ENCODE assay signal across 12 cellular contexts in the genomic region with DNA sequence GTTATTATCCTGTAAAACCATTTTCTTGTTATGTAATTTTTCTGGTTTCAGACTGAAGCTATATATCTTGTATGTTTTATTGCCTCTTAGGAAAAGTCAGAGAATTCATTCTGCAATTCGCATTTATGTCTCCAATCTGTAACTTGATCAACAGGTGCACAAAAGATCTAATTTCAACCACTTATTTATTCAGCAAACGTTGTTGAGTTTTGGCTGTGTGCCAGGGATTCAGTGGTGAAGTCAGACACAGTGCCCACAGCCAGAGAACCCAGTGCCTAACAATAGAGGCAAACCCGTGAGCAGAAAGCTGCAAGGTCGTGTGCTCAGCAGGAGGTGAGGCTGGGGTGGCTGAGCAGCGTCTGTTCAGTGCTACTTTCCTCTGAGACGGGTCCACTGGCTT.
DNase-seq lines count a peak whose midpoint lies in the region; TF ChIP-seq lines count a peak whose summit lies in the region.
"Had no signal": no experiment of that assay in that cellular context is flagged by ENCODE, and none has a peak within 500 bp of the region (broad histone marks: within the 10 kb centered on the region; RNA-seq: fewer than 3 reads in every experiment).

No MANE protein-coding gene starts in this region.

- H3K4me1 ChIP-seq in BE2C, result peaks cover 4% of the 10 kb centered on the region; the same call in 1 of the 2 replicates
- H3K4me1 ChIP-seq: esophagus muscularis mucosa, prostate gland, vagina had no signal

- TF ChIP-seq CTCF in BE2C (IDR thresholded peaks at IDR 0.05; ENCODE audit: low read depth, low read length) (no peak), LNCaP clone FGC (IDR thresholded peaks at IDR 0.05; ENCODE audit: control insufficient read depth, extremely low read depth, insufficient read depth) (no peak), fibroblast of mammary gland (conservative IDR thresholded peaks at IDR 0.05; ENCODE audit: control insufficient read depth, insufficient read depth, low read depth, low read length) (no peak), coronary artery (IDR thresholded peaks at IDR 0.05) (no peak)

- H3K9me3 ChIP-seq in BE2C, result 0 out of 2 replicates have a peak, but pooled peaks cover 2% of the 10 kb centered on the region
- H3K9me3 ChIP-seq: prostate gland, vagina had no signal

- no peak overlapping the region for H3K27ac ChIP-seq in coronary artery
- H3K27ac ChIP-seq: esophagus muscularis mucosa, prostate gland, vagina had no signal

- H3K4me3 ChIP-seq in BE2C (ENCODE audit: low read depth, low read length), result no peak overlapping the region
- H3K4me3 ChIP-seq in LNCaP clone FGC (ENCODE audit: low read depth, low read length), result no peak overlapping the region
- no peak overlapping the region for H3K4me3 ChIP-seq in fibroblast of mammary gland (ENCODE audit: control insufficient read depth, low read depth, low read length)
- no peak overlapping the region for H3K4me3 ChIP-seq in coronary artery
- H3K4me3 ChIP-seq: esophagus muscularis mucosa, prostate gland, vagina had no signal

- peaks cover 6% of the 10 kb centered on the region; the same call in 1 of the 2 replicates for H3K36me3 ChIP-seq in BE2C
- H3K36me3 ChIP-seq: prostate gland had no signal

- no peaks in the 10 kb centered on the region for H3K27me3 ChIP-seq in BE2C
- H3K27me3 ChIP-seq: esophagus muscularis mucosa, vagina had no signal

- DNase-seq in BE2C (peak; percentile 63), LNCaP clone FGC (ENCODE audit: low read depth) (peak; percentile 54), NCI-H510A treated with DMSO at 0.1 percent for 48 hours (lab: John Stamatoyannopoulos, UW) (peak; percentile 98), fibroblast of mammary gland (ENCODE audit: low read depth) (peak; percentile 10), activated gamma-delta T cell treated with Interleukin-2 at 50 U/mL for 16 hours (no peak), coronary artery (ENCODE audit: low spot score) (no peak)
- no peak for DNase-seq in stimulated activated CD4-positive, alpha-beta T cell treated with anti-CD3 and anti-CD28 coated beads, Interleukin-4, amount 100 ng/mL, for 24 hours
- no peak for DNase-seq in stimulated activated naive CD4-positive, alpha-beta T cell (lab: John Stamatoyannopoulos, UW)
- DNase-seq: activated CD4-positive, alpha-beta T cell treated with anti-CD3 and anti-CD28 coated beads, Interleukin-2, amount 10 ng/mL, durations not matched to agents 7 days and 5 days had no signal

Comparison
In these comparisons a context has a peak if more than half of its experiments do, and no peak if none do; other contexts are left out.
1. DNase-seq: peak in BE2C (single experiment), LNCaP clone FGC (single experiment), NCI-H510A treated with DMSO at 0.1 percent for 48 hours (single experiment) and fibroblast of mammary gland (single experiment); none in activated gamma-delta T cell treated with Interleukin-2 at 50 U/mL for 16 hours (single experiment), coronary artery (single experiment), stimulated activated CD4-positive, alpha-beta T cell treated with anti-CD3 and anti-CD28 coated beads, Interleukin-4, amount 100 ng/mL, for 24 hours (single experiment) and stimulated activated naive CD4-positive, alpha-beta T cell (0 of 6).